In the genomic region with DNA sequence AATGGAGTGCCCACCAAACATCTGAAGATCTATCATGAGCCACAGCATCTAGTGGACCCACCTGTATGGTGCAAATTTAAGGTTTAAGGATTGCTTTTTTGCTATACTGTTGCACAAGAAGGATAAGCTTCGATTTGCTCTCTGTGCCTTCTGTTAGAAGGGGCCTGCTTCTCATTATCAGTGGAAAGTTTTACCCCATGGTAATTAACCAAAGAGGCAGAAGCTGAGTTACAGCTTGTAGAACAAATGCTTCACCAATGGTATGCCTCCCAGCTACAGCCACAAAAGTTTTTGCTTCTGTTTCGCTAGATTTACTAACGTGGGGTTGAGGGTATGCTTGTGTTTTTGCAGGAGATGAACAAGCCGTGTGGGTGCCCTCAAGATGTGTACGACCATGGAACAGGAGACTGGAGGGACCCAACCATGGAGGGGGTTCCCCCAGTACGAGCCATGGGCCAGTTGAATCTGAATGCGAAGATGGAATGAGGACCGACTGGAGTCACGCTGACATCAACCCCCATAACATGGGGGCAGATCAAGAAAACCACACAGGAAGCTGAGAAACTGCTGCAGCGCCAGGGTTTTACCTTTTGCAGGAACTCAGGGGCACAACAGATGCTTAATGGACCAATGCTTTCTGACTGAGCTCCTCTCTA, we compare ENCODE assay signal across 8 cellular contexts.
DNase-seq lines count a peak whose midpoint lies in the region; ATAC-seq and TF ChIP-seq lines count a peak whose summit lies in the region.

No MANE protein-coding gene starts in this region.

- no peak for TF ChIP-seq CTCF in GM20000 (IDR thresholded peaks at IDR 0.05; ENCODE audit: extremely low read depth, missing control alignments)

- DNase-seq in NOMO-1 treated with DMSO at 0.1 percent for 48 hours (lab: John Stamatoyannopoulos, UW; ENCODE audit: unreplicated experiment) (peak; percentile 41), NOMO-1 treated with dmso at 0.1 percent for 144 hours (lab: John Stamatoyannopoulos, UW; ENCODE audit: unreplicated experiment) (no peak), RPMI8226 (no peak), NCI-H1417 (lab: John Stamatoyannopoulos, UW) (no peak), GM20000 (ENCODE audit: low spot score) (no peak)
- peak; percentile 19 for DNase-seq in activated gamma-delta T cell treated with anti-CD3 and anti-CD28 coated beads, Interleukin-2, amount 50 U/mL, for 16 hours (ENCODE audit: low read depth)
- DNase-seq in stimulated activated CD4-positive, alpha-beta T cell treated with anti-CD3 and anti-CD28 coated beads, Interleukin-12 subunit alpha, Interleukin-12 subunit beta, amount 100 ng/mL, for 48 hours (ENCODE audit: low read depth in 2 of 3, low spot score in 1 of 3): peak; percentile 28 to 45 (median 32)

- ATAC-seq in HG03108 (IDR thresholded peaks at IDR 0.05; ENCODE audit: unreplicated experiment): no peak

Comparison
In these comparisons a context has a peak if more than half of its experiments do, and no peak if none do; other contexts are left out.
1. DNase-seq: peak in NOMO-1 treated with DMSO at 0.1 percent for 48 hours (single experiment), activated gamma-delta T cell treated with anti-CD3 and anti-CD28 coated beads, Interleukin-2, amount 50 U/mL, for 16 hours (single experiment) and stimulated activated CD4-positive, alpha-beta T cell treated with anti-CD3 and anti-CD28 coated beads, Interleukin-12 subunit alpha, Interleukin-12 subunit beta, amount 100 ng/mL, for 48 hours (3 of 3); none in NOMO-1 treated with dmso at 0.1 percent for 144 hours (single experiment), RPMI8226 (single experiment), NCI-H1417 (0 of 3) and GM20000 (single experiment).